Comparison of ENCODE assay signal across 9 cellular contexts in the genomic region with DNA sequence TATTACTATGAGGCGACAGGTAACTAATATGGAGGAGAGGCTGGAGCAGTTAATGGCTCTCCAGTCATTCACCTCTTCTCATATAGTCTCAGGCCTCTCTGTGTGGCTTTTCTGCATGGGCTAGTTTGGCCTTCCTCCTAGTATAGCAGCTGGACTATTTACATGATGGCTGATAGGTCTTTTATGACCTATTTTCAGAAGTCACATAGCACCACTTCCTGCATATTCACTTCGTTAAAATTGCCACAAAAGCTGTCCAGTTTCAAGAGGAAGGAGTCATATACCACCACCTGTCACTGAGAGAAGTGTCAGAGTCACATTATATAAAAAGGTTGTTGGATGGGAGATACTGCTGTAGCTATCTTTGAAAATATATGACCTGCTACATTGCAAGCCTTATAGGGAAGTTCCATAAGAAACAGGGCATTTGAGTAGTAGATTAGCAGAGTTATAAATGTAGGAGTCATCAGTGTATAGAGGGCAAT.
DNase-seq lines count a peak whose midpoint lies in the region; ATAC-seq and TF ChIP-seq lines count a peak whose summit lies in the region.
"Had no signal": no experiment of that assay in that cellular context is flagged by ENCODE, and none has a peak within 500 bp of the region (broad histone marks: within the 10 kb centered on the region; RNA-seq: fewer than 3 reads in every experiment).

No MANE protein-coding gene starts in this region.

- intact Hi-C loops in tibial artery (cut with DNase I; ENCODE audit: low total_unique reads), result no loop called here

- H3K27ac ChIP-seq in tibial artery, result no peak overlapping the region

- ATAC-seq in GM18502 (IDR thresholded peaks at IDR 0.05; ENCODE audit: poor library complexity, unreplicated experiment), result peak; percentile 96
- peak; percentile 96 for ATAC-seq in GM19467 (IDR thresholded peaks at IDR 0.05; ENCODE audit: unreplicated experiment)
- peak; percentile 95 for ATAC-seq in HG03060 (IDR thresholded peaks at IDR 0.05; ENCODE audit: low read depth, unreplicated experiment)

- no peak for TF ChIP-seq CTCF in tibial artery (IDR thresholded peaks at IDR 0.05)

- peak; percentile 57 for DNase-seq in OCI-M1 (lab: John Stamatoyannopoulos, UW)
- DNase-seq in tibial artery, result no peak
- no peak for DNase-seq in SIG-M5 (lab: John Stamatoyannopoulos, UW)
- DNase-seq in NK-92 (lab: John Stamatoyannopoulos, UW; ENCODE audit: unreplicated experiment), result no peak
- no peak for DNase-seq in hippocampal formation (lab: John Stamatoyannopoulos, UW)
- DNase-seq: NCI-H226 had no signal

- no peaks in the 10 kb centered on the region for H3K36me3 ChIP-seq in tibial artery

- H3K4me3 ChIP-seq in tibial artery, result no peak overlapping the region

- H3K9me3 ChIP-seq in tibial artery, result no peaks in the 10 kb centered on the region

- no peaks in the 10 kb centered on the region for H3K27me3 ChIP-seq in tibial artery

- H3K4me1 ChIP-seq in tibial artery, result no peaks in the 10 kb centered on the region
